ENCODE assay signal across 15 cellular contexts in the genomic region with DNA sequence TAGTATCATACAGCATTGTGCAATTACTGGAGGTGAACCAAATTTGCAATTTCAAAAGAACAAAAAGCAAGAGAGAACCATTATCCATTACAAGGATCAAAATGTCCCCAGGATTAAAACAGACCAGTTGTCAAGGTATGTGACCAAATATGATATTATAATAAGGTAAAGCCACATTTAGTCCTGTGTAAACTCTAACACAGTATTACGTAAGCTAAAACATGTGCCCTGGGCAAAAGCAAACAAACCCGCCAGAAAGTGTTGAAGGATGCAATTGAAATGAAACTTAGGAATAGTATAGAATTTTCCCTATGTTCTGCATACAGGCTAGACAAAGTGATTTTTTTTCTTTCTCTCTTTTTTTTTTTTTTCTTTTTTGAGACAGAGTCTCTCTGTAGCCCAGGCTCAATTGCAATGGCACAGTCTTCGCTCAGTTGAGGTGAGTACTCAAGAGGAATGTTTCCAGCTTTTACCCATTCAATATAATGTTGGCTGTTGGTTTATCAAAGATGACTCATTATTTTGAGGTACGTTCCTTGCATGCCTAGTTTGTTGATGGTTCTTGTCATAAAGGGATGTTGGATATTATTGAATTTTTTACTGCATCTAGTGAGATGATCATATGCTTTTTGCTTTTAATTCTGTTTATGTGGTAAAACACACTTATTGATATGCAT.
DNase-seq lines count a peak whose midpoint lies in the region; ATAC-seq and TF ChIP-seq lines count a peak whose summit lies in the region.
"Had no signal": no experiment of that assay in that cellular context is flagged by ENCODE, and none has a peak within 500 bp of the region (broad histone marks: within the 10 kb centered on the region; RNA-seq: fewer than 3 reads in every experiment).

No MANE protein-coding gene starts in this region.

- H3K4me1 ChIP-seq in mammary epithelial cell (ENCODE audit: insufficient read depth, low read length), result no peaks in the 10 kb centered on the region
- H3K4me1 ChIP-seq: Caco-2, HAP-1 had no signal

- no peak overlapping the region for H2AFZ ChIP-seq in mammary epithelial cell (ENCODE audit: low read depth, low read length)

- peak overlapping the region; percentile 46 for H3K4me2 ChIP-seq in mammary epithelial cell (ENCODE audit: insufficient read depth, low read depth, low read length)

- dilution Hi-C loops in mammary epithelial cell (cut with HindIII; ENCODE audit: low sequenced_read_pairs), result no loop called here

- no peaks in the 10 kb centered on the region for H4K20me1 ChIP-seq in mammary epithelial cell (ENCODE audit: insufficient read depth, low read length)

- no peaks in the 10 kb centered on the region for H3K36me3 ChIP-seq in mammary epithelial cell (ENCODE audit: insufficient read depth, low read length)
- H3K36me3 ChIP-seq: HAP-1 had no signal

- no peak for TF ChIP-seq CTCF in mammary epithelial cell (conservative IDR thresholded peaks at IDR 0.05 in 1 of 2, IDR thresholded peaks at IDR 0.05 in 1 of 2; ENCODE audit: extremely low read depth in 1 of 2, insufficient read depth in 1 of 2, low read depth in 1 of 2, low read length in 2 of 2)

- no peak overlapping the region for H3K9ac ChIP-seq in mammary epithelial cell (ENCODE audit: insufficient read depth, low read length)

- no peak overlapping the region for H3K4me3 ChIP-seq in mammary epithelial cell (replicated peaks in 1 of 3; ENCODE audit: insufficient read depth in 1 of 3, low read depth in 2 of 3, low read length in 3 of 3)
- H3K4me3 ChIP-seq: GM12878, HAP-1 had no signal

- no peaks in the 10 kb centered on the region for H3K9me3 ChIP-seq in mammary epithelial cell (replicated peaks; ENCODE audit: insufficient read depth, low read length)
- H3K9me3 ChIP-seq: Caco-2, HAP-1 had no signal

- DNase-seq in SIG-M5 treated with dmso at 0.1 percent for 504 hours (lab: John Stamatoyannopoulos, UW; ENCODE audit: unreplicated experiment) (peak; percentile 18), SIG-M5 (lab: John Stamatoyannopoulos, UW) (no peak), M059J (ENCODE audit: low read depth) (peak; percentile 20), mammary epithelial cell (peak; percentile 45), iris pigment epithelial cell (ENCODE audit: low read depth) (peak; percentile 21), HT-29 (ENCODE audit: low spot score) (no peak)
- DNase-seq: Caco-2; CD8-positive, alpha-beta T cell; GOT3; IMR-90 had no signal

- H3K27me3 ChIP-seq in mammary epithelial cell (ENCODE audit: insufficient read depth, low read length), result no peaks in the 10 kb centered on the region

- intact Hi-C loops in mammary epithelial cell (cut with micrococcal nuclease), result no loop called here

- CTCF ChIA-PET in mammary epithelial cell (lab: Charles Lee; ENCODE audit: low non-redundant PET), result no interaction called here

- no TSS peak for BruUV-seq in mammary epithelial cell (replicated peaks; lab: Mats Ljungman, UMichigan)

- H3K27ac ChIP-seq in mammary epithelial cell (ENCODE audit: insufficient read depth, low read depth, low read length), result no peak overlapping the region
- H3K27ac ChIP-seq: 22Rv1 had no signal

- ATAC-seq in GM18502 (IDR thresholded peaks at IDR 0.05; ENCODE audit: poor library complexity, unreplicated experiment) (no peak), GM18511 (IDR thresholded peaks at IDR 0.05; ENCODE audit: unreplicated experiment) (no peak)
- ATAC-seq: CD8-positive, alpha-beta T cell; GM12878 had no signal

- H3K79me2 ChIP-seq in mammary epithelial cell (ENCODE audit: insufficient read depth, low read length), result no peaks in the 10 kb centered on the region

- in situ Hi-C loops in mammary epithelial cell (cut with MboI; ENCODE audit: low sequenced_read_pairs in 2 of 2), result no loop called here

- WGBS in mammary epithelial cell (ENCODE audit: low coverage, missing lambda C conversion rate), result 9% methylated on average over 4 of the region's 4 CpGs

Comparison
In these comparisons a context has a peak if more than half of its experiments do, and no peak if none do; other contexts are left out.
1. DNase-seq: peak in SIG-M5 treated with dmso at 0.1 percent for 504 hours (single experiment), M059J (single experiment), mammary epithelial cell (single experiment) and iris pigment epithelial cell (single experiment); none in SIG-M5 (single experiment) and HT-29 (single experiment).